In the genomic region with DNA sequence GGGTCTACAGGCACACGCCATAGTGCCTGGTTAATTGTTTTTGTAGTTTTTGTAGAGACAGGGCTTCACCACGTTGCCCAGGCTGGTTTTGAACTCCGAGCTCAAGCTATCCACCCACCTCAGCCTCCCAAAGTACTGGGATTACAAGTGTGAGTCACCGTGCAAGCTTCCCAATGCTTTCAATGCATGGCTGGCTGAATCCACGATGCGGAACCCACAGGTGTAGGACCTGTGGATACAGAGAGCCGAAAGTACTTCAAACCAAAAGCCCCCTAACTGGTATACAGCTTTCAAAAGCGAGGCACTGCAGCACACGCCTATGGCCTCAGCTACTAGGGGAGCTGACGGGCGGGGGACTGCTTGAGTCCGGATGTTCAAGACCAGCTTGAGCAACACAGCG, we compare ENCODE assay signal across 30 cellular contexts.
"Had no signal": no experiment of that assay in that cellular context is flagged by ENCODE, and none has a peak within 500 bp of the region (broad histone marks: within the 10 kb centered on the region; RNA-seq: fewer than 3 reads in every experiment).

No MANE protein-coding gene starts in this region.

- ATAC-seq: activated CD8-positive, alpha-beta T cell treated with anti-CD3 and anti-CD28 coated beads for 36 hours; activated T-cell treated with anti-CD3 and anti-CD28 coated beads, Interleukin-2, amount 50 U/mL, for 4 hours; activated T-helper 17 cell treated with anti-CD3 and anti-CD28 coated beads, Interleukin-2, amount 50 U/mL, for 72 hours; esophagus mucosa; natural killer cell; psoas muscle; stimulated activated memory B cell treated with anti-CD40 and anti-IgM and Interleukin-4, amounts not matched to agents 10 μg/mL and 1 μg/mL and 100 μg/mL, for 72 hours; stimulated activated naive CD8-positive, alpha-beta T cell treated with anti-CD3 and anti-CD28 coated beads, Interleukin-15, amount 100 ng/mL, for 72 hours; upper lobe of right lung had no signal

- FAIRE-seq: astrocyte, endothelial cell of umbilical vein had no signal

- H3K4me1 Mint-ChIP-seq: activated B cell treated with CpG ODN at 0.5 μM for 24 hours; activated T-helper 17 cell treated with anti-CD3 and anti-CD28 coated beads, Interleukin-2, amount 50 U/mL, for 72 hours; natural killer cell; neural progenitor cell; stimulated activated memory B cell treated with anti-CD40 and anti-IgM and Interleukin-4, amounts not matched to agents 10 μg/mL and 1 μg/mL and 100 μg/mL, for 72 hours; stimulated activated naive CD8-positive, alpha-beta T cell treated with anti-CD3 and anti-CD28 coated beads, Interleukin-15, amount 100 ng/mL, for 72 hours had no signal

- H3K27ac Mint-ChIP-seq: activated B cell treated with CpG ODN at 0.5 μM for 24 hours; activated CD8-positive, alpha-beta T cell treated with anti-CD3 and anti-CD28 coated beads for 36 hours; natural killer cell; neural progenitor cell; stimulated activated memory B cell treated with anti-CD40 and anti-IgM and Interleukin-4, amounts not matched to agents 10 μg/mL and 1 μg/mL and 100 μg/mL, for 72 hours had no signal

- H3K9me3 Mint-ChIP-seq: activated B cell treated with CpG ODN at 0.5 μM for 24 hours; activated CD8-positive, alpha-beta T cell treated with anti-CD3 and anti-CD28 coated beads for 36 hours; activated T-cell treated with anti-CD3 and anti-CD28 coated beads, Interleukin-2, amount 50 U/mL, for 4 hours; activated T-helper 17 cell treated with anti-CD3 and anti-CD28 coated beads, Interleukin-2, amount 50 U/mL, for 72 hours; natural killer cell; neural progenitor cell; stimulated activated memory B cell treated with anti-CD40 and anti-IgM and Interleukin-4, amounts not matched to agents 10 μg/mL and 1 μg/mL and 100 μg/mL, for 72 hours; stimulated activated naive CD8-positive, alpha-beta T cell treated with anti-CD3 and anti-CD28 coated beads, Interleukin-15, amount 100 ng/mL, for 72 hours had no signal

- H3K4me3 Mint-ChIP-seq: activated B cell treated with CpG ODN at 0.5 μM for 24 hours; activated CD8-positive, alpha-beta T cell treated with anti-CD3 and anti-CD28 coated beads for 36 hours; activated T-cell treated with anti-CD3 and anti-CD28 coated beads, Interleukin-2, amount 50 U/mL, for 4 hours; activated T-helper 17 cell treated with anti-CD3 and anti-CD28 coated beads, Interleukin-2, amount 50 U/mL, for 72 hours; natural killer cell; neural progenitor cell; stimulated activated memory B cell treated with anti-CD40 and anti-IgM and Interleukin-4, amounts not matched to agents 10 μg/mL and 1 μg/mL and 100 μg/mL, for 72 hours; stimulated activated naive CD8-positive, alpha-beta T cell treated with anti-CD3 and anti-CD28 coated beads, Interleukin-15, amount 100 ng/mL, for 72 hours had no signal

- H3K36me3 Mint-ChIP-seq: natural killer cell had no signal

- H3K27me3 Mint-ChIP-seq: activated B cell treated with CpG ODN at 0.5 μM for 24 hours; activated CD8-positive, alpha-beta T cell treated with anti-CD3 and anti-CD28 coated beads for 36 hours; activated T-helper 17 cell treated with anti-CD3 and anti-CD28 coated beads, Interleukin-2, amount 50 U/mL, for 72 hours; stimulated activated memory B cell treated with anti-CD40 and anti-IgM and Interleukin-4, amounts not matched to agents 10 μg/mL and 1 μg/mL and 100 μg/mL, for 72 hours; stimulated activated naive CD8-positive, alpha-beta T cell treated with anti-CD3 and anti-CD28 coated beads, Interleukin-15, amount 100 ng/mL, for 72 hours had no signal

- DNase-seq: activated B cell treated with CpG ODN at 0.5 μM for 24 hours; activated CD4-positive, alpha-beta T cell treated with anti-CD3 and anti-CD28 coated beads, Interleukin-2, amount 50 U/mL, for 1 hour; activated CD8-positive, alpha-beta T cell treated with anti-CD3 and anti-CD28 coated beads for 36 hours; activated gamma-delta T cell treated with Interleukin-2 at 50 U/mL for 16 hours; activated naive CD4-positive, alpha-beta T cell treated with anti-CD3 and anti-CD28 coated beads, Interleukin-2, amount 50 U/mL, for 16 hours; activated T-cell treated with anti-CD3 and anti-CD28 coated beads, Interleukin-2, amount 50 U/mL, for 4 hours; amniotic stem cell; brain microvascular endothelial cell; cortex of kidney; foreskin melanocyte; islet precursor cell; natural killer cell; occipital lobe; psoas muscle; stimulated activated CD4-positive, alpha-beta T cell treated with anti-CD3 and anti-CD28 coated beads, Interleukin-1b, Interleukin-23, amount 100 ng/mL, for 48 hours; stimulated activated CD4-positive, alpha-beta T cell treated with anti-CD3 and anti-CD28 coated beads, Interleukin-4, amount 100 ng/mL, for 4 hours; stimulated activated CD8-positive, alpha-beta memory T cell treated with anti-CD3 and anti-CD28 coated beads, Interleukin-4, amount 100 ng/mL, for 48 hours; stimulated activated naive CD8-positive, alpha-beta T cell treated with anti-CD3 and anti-CD28 coated beads, Interleukin-15, amount 100 ng/mL, for 72 hours; substantia nigra; T-helper 2 cell; upper lobe of right lung had no signal

- H3K4me3 ChIP-seq: neural progenitor cell, psoas muscle, right atrium auricular region, smooth muscle cell, thyroid gland, upper lobe of right lung had no signal
